ENCODE assay signal across 19 cellular contexts in genomic region chr12:123621101-123621500, GRCh38. TPM values are rescaled to one million over a fixed set of nuclear protein-coding genes. Genes with fewer than 3 reads are reported as not detected.
DNase-seq lines count a peak whose midpoint lies in the region; ATAC-seq and TF ChIP-seq lines count a peak whose summit lies in the region.
"Had no signal": no experiment of that assay in that cellular context is flagged by ENCODE, and none has a peak within 500 bp of the region (broad histone marks: within the 10 kb centered on the region; RNA-seq: fewer than 3 reads in every experiment).

No MANE protein-coding gene starts in this region.

- intact Hi-C loops in Calu3 (cut with micrococcal nuclease; ENCODE audit: unreplicated experiment) (no loop called here), ovary (cut with DNase I) (no loop called here)
- intact Hi-C loops in activated CD4-positive, alpha-beta memory T cell treated with anti-CD3 and anti-CD28 coated beads for 36 hours (cut with micrococcal nuclease): no loop called here

- TF ChIP-seq EP300 in ovary (IDR thresholded peaks at IDR 0.05): no peak

- H3K4me3 Mint-ChIP-seq in Calu3 (ENCODE audit: low read depth, unreplicated experiment): no peak overlapping the region
- no peak overlapping the region for H3K4me3 Mint-ChIP-seq in activated CD4-positive, alpha-beta memory T cell treated with anti-CD3 and anti-CD28 coated beads for 36 hours
- H3K4me3 Mint-ChIP-seq: activated T-cell treated with anti-CD3 and anti-CD28 coated beads, Interleukin-2, amount 50 U/mL, for 4 hours; CD4-positive, CD25-positive, alpha-beta regulatory T cell had no signal

- ATAC-seq in HG03108 (IDR thresholded peaks at IDR 0.05; ENCODE audit: unreplicated experiment): no peak
- ATAC-seq: left lung had no signal

- H3K36me3 Mint-ChIP-seq in Calu3 (ENCODE audit: insufficient read depth, unreplicated experiment): peaks cover 79% of the 10 kb centered on the region
- H3K36me3 Mint-ChIP-seq in activated CD4-positive, alpha-beta memory T cell treated with anti-CD3 and anti-CD28 coated beads for 36 hours: peaks cover 61% of the 10 kb centered on the region

- CTCF ChIA-PET in Calu3 (lab: Charles Lee): interaction anchor here (0.7 kb wide), 1 partner anchor 10 kb away, joined by 3 read pairs; no protein-coding TSS in a partner anchor
- CTCF ChIA-PET in activated CD4-positive, alpha-beta memory T cell treated with anti-CD3 and anti-CD28 coated beads for 36 hours (lab: Charles Lee): interaction anchor here (0.8 to 1.6 kb wide), 3 partner anchors 13 to 351 kb away, joined by 3 to 5 read pairs (median 3); partner anchors contain the start of gene ATP6V0A2

- no peaks in the 10 kb centered on the region for H3K9me3 ChIP-seq in ovary
- H3K9me3 ChIP-seq: left lung, uterus had no signal

- POLR2A ChIA-PET in activated CD4-positive, alpha-beta memory T cell treated with anti-CD3 and anti-CD28 coated beads for 36 hours (lab: Charles Lee): interaction anchor here (0.9 kb wide), 1 partner anchor 19 kb away, joined by 5 read pairs; the partner anchor contains the start of gene DDX55

- TF ChIP-seq CTCF in Calu3 (IDR thresholded peaks at IDR 0.05; ENCODE audit: unreplicated experiment): no peak
- no peak for TF ChIP-seq CTCF in fibroblast of mammary gland (conservative IDR thresholded peaks at IDR 0.05; ENCODE audit: control insufficient read depth, insufficient read depth, low read depth, low read length)
- no peak for TF ChIP-seq CTCF in ovary (IDR thresholded peaks at IDR 0.05)

- no peak overlapping the region for H3K27ac Mint-ChIP-seq in Calu3 (ENCODE audit: unreplicated experiment)
- peak overlapping the region; percentile 86 for H3K27ac Mint-ChIP-seq in activated CD4-positive, alpha-beta memory T cell treated with anti-CD3 and anti-CD28 coated beads for 36 hours

- H3K4me1 ChIP-seq in ovary (ENCODE audit: insufficient read depth): no peaks in the 10 kb centered on the region
- H3K4me1 ChIP-seq: left lung, uterus had no signal

- H3K4me3 ChIP-seq in fibroblast of mammary gland (ENCODE audit: control insufficient read depth, low read depth, low read length) (no peak overlapping the region), ovary (no peak overlapping the region)
- H3K4me3 ChIP-seq: left lung, uterus had no signal

- no peaks in the 10 kb centered on the region for H3K4me1 Mint-ChIP-seq in Calu3 (ENCODE audit: low read depth, unreplicated experiment)
- H3K4me1 Mint-ChIP-seq in activated CD4-positive, alpha-beta memory T cell treated with anti-CD3 and anti-CD28 coated beads for 36 hours (ENCODE audit: low read depth): peaks cover 14% of the 10 kb centered on the region

- no peak overlapping the region for H3K27ac ChIP-seq in ovary
- H3K27ac ChIP-seq: left lung, uterus had no signal

- DNase-seq in NCI-H524 (lab: John Stamatoyannopoulos, UW) (peak; percentile 3 to 66), NCI-H524 treated with DMSO at 0.1 percent for 48 hours (lab: John Stamatoyannopoulos, UW) (no peak), Calu3 (no peak), fibroblast of mammary gland (ENCODE audit: low read depth) (peak; percentile 28), ovary (no peak), NCI-H146 (lab: John Stamatoyannopoulos, UW) (no peak)
- DNase-seq in activated CD4-positive, alpha-beta memory T cell treated with anti-CD3 and anti-CD28 coated beads for 36 hours: no peak
- DNase-seq: activated T-cell treated with anti-CD3 and anti-CD28 coated beads, Interleukin-2, amount 50 U/mL, for 4 hours; CD4-positive, CD25-positive, alpha-beta regulatory T cell; DMS53; Kasumi-1; left lung; NCI-H1092; NCI-H2081; Right ventricle myocardium superior; substantia nigra; T-helper 1 cell; uterus had no signal

- no peak for TF ChIP-seq POLR2A in ovary (IDR thresholded peaks at IDR 0.05)

- 50 to 54% (median 52%) methylated on average over 8 of the region's 8 CpGs for WGBS in ovary, 3 donors

- no peaks in the 10 kb centered on the region for H3K27me3 Mint-ChIP-seq in Calu3 (ENCODE audit: unreplicated experiment)
- no peaks in the 10 kb centered on the region for H3K27me3 Mint-ChIP-seq in activated CD4-positive, alpha-beta memory T cell treated with anti-CD3 and anti-CD28 coated beads for 36 hours
- H3K27me3 Mint-ChIP-seq: CD4-positive, CD25-positive, alpha-beta regulatory T cell had no signal

- H3K27me3 ChIP-seq in ovary: no peaks in the 10 kb centered on the region
- H3K27me3 ChIP-seq: left lung, uterus had no signal

- TSS peak; percentile 44 for BruUV-seq in Calu3 (replicated peaks; lab: Mats Ljungman, UMichigan)

- H3K36me3 ChIP-seq in ovary: no peaks in the 10 kb centered on the region
- H3K36me3 ChIP-seq: uterus had no signal

- H3K9me3 Mint-ChIP-seq in Calu3 (ENCODE audit: low read depth, unreplicated experiment): no peaks in the 10 kb centered on the region
- H3K9me3 Mint-ChIP-seq in activated CD4-positive, alpha-beta memory T cell treated with anti-CD3 and anti-CD28 coated beads for 36 hours: no peaks in the 10 kb centered on the region
- H3K9me3 Mint-ChIP-seq: activated T-cell treated with anti-CD3 and anti-CD28 coated beads, Interleukin-2, amount 50 U/mL, for 4 hours; CD4-positive, CD25-positive, alpha-beta regulatory T cell had no signal

RNA-seq across cellular contexts. Expression of gene EIF2B1, which starts 12.4 kb away (rescaled TPM):
- 57.0 and 63.6 TPM in 2 replicates for total RNA-seq in Calu3 (2022)
- total RNA-seq in activated CD4-positive, alpha-beta memory T cell treated with anti-CD3 and anti-CD28 coated beads for 36 hours: 10 to 100 TPM; 51.7 to 61.9 TPM
- total RNA-seq in ovary: 10 to 100 TPM; 33.0 to 80.8 (median 41.7) TPM
- 10 to 100 TPM; 27.1 to 47.6 TPM for polyA plus RNA-seq in ovary

RNA-seq across cellular contexts. Expression of gene GTF2H3, which starts 12.5 kb away (rescaled TPM):
- 59.8 and 66.5 TPM in 2 replicates for total RNA-seq in Calu3 (2022)
- total RNA-seq in activated CD4-positive, alpha-beta memory T cell treated with anti-CD3 and anti-CD28 coated beads for 36 hours: 10 to 100 TPM; 57.2 to 58.4 TPM
- total RNA-seq in ovary: 10 to 100 TPM in 6 of 7 donors, 1 to 10 TPM in 1; 8.1 to 29.5 (median 21.2) TPM
- polyA plus RNA-seq in ovary: 10 to 100 TPM in 1 of 2 donors, 1 to 10 TPM in 1; 9.3 to 27.8 TPM

RNA-seq across cellular contexts. Expression of gene DDX55, which starts 19.2 kb away (rescaled TPM):
- total RNA-seq in Calu3 (2022) (52.7 TPM in 2 replicates), ovary (10 to 100 TPM; 12.0 to 26.6 (median 19.1) TPM)
- total RNA-seq in activated CD4-positive, alpha-beta memory T cell treated with anti-CD3 and anti-CD28 coated beads for 36 hours: 10 to 100 TPM; 44.0 to 45.1 TPM
- polyA plus RNA-seq in ovary: 10 to 100 TPM; 16.2 to 18.3 TPM

RNA-seq across cellular contexts. Expression of gene TMED2, which starts 36.7 kb away (rescaled TPM):
- total RNA-seq in Calu3 (2022): 459 and 461 TPM in 2 replicates
- 100 to 1,000 TPM; 150 to 161 TPM for total RNA-seq in activated CD4-positive, alpha-beta memory T cell treated with anti-CD3 and anti-CD28 coated beads for 36 hours
- 100 to 1,000 TPM in 6 of 7 donors, 10 to 100 TPM in 1; 96.3 to 250 (median 182) TPM for total RNA-seq in ovary
- polyA plus RNA-seq in ovary: 100 to 1,000 TPM; 106 to 228 TPM

RNA-seq across cellular contexts. Expression of gene TCTN2, which starts 49.8 kb away (rescaled TPM):
- total RNA-seq in Calu3 (2022) (9.0 and 11.5 TPM in 2 replicates), ovary (10 to 100 TPM; 13.2 to 26.4 (median 18.8) TPM)
- 1 to 10 TPM; 3.7 to 3.8 TPM for total RNA-seq in activated CD4-positive, alpha-beta memory T cell treated with anti-CD3 and anti-CD28 coated beads for 36 hours
- polyA plus RNA-seq in ovary: 10 to 100 TPM; 13.1 to 17.6 TPM

Comparison
In these comparisons a context has a peak if more than half of its experiments do, and no peak if none do; other contexts are left out.
1. DNase-seq: peak in NCI-H524 (2 of 2) and fibroblast of mammary gland (single experiment); none in NCI-H524 treated with DMSO at 0.1 percent for 48 hours (single experiment), Calu3 (single experiment), activated CD4-positive, alpha-beta memory T cell treated with anti-CD3 and anti-CD28 coated beads for 36 hours (single experiment), ovary (0 of 5) and NCI-H146 (single experiment).